Comparison of ENCODE assay signal across 12 cellular contexts in genomic region chr21:25903599-25903998, GRCh38.
DNase-seq lines count a peak whose midpoint lies in the region; ATAC-seq, FAIRE-seq and TF ChIP-seq lines count a peak whose summit lies in the region.
"Had no signal": no experiment of that assay in that cellular context is flagged by ENCODE, and none has a peak within 500 bp of the region (broad histone marks: within the 10 kb centered on the region; RNA-seq: fewer than 3 reads in every experiment).

No MANE protein-coding gene starts in this region.

- TF ChIP-seq CTCF in nephron progenitor cell (IDR thresholded peaks at IDR 0.05), result no peak

- DNase-seq in SIG-M5 treated with dmso at 0.1 percent for 504 hours (lab: John Stamatoyannopoulos, UW; ENCODE audit: unreplicated experiment), result peak; percentile 82
- DNase-seq in nephron progenitor cell, result no peak
- no peak for DNase-seq in stimulated activated CD4-positive, alpha-beta T cell treated with anti-CD3 and anti-CD28 coated beads, Interleukin-4, amount 100 ng/mL, for 24 hours
- no peak for DNase-seq in cerebellar nuclear complex (lab: John Stamatoyannopoulos, UW)
- no peak for DNase-seq in RCC 7860 (ENCODE audit: low spot score)
- no peak for DNase-seq in stimulated activated CD4-positive, alpha-beta T cell treated with anti-CD3 and anti-CD28 coated beads, Interleukin-4, amount 100 ng/mL, for 1 hour
- DNase-seq: DMS53, occipital lobe had no signal

- peak; percentile 80 for ATAC-seq in GM18867 (IDR thresholded peaks at IDR 0.05; ENCODE audit: unreplicated experiment)
- peak; percentile 68 for ATAC-seq in HG02981 (IDR thresholded peaks at IDR 0.05; ENCODE audit: unreplicated experiment)
- ATAC-seq: activated T-helper 17 cell treated with anti-CD3 and anti-CD28 coated beads, Interleukin-2, amount 50 U/mL, for 72 hours had no signal

- peaks cover 12% of the 10 kb centered on the region for H3K4me1 Mint-ChIP-seq in nephron progenitor cell
- H3K4me1 Mint-ChIP-seq: activated T-helper 17 cell treated with anti-CD3 and anti-CD28 coated beads, Interleukin-2, amount 50 U/mL, for 72 hours had no signal

- no peak for FAIRE-seq in RCC 7860 (lab: Jason Lieb, UNC)

- no peak overlapping the region for H3K4me3 Mint-ChIP-seq in nephron progenitor cell
- H3K4me3 Mint-ChIP-seq: activated T-helper 17 cell treated with anti-CD3 and anti-CD28 coated beads, Interleukin-2, amount 50 U/mL, for 72 hours; T-helper 1 cell treated with Interleukin-12 subunit alpha and Interleukin-12 subunit beta and Interleukin-4 antibody, amounts not matched to agents 30 μg/mL and 1 μg/mL, for 36 hours had no signal

- H3K27me3 Mint-ChIP-seq in nephron progenitor cell (ENCODE audit: low read depth, poor library complexity), result no peaks in the 10 kb centered on the region
- H3K27me3 Mint-ChIP-seq: activated T-helper 17 cell treated with anti-CD3 and anti-CD28 coated beads, Interleukin-2, amount 50 U/mL, for 72 hours had no signal

- H3K27ac Mint-ChIP-seq in nephron progenitor cell, result peak overlapping the region; percentile 45
- H3K27ac Mint-ChIP-seq: activated T-helper 17 cell treated with anti-CD3 and anti-CD28 coated beads, Interleukin-2, amount 50 U/mL, for 72 hours; T-helper 1 cell treated with Interleukin-12 subunit alpha and Interleukin-12 subunit beta and Interleukin-4 antibody, amounts not matched to agents 30 μg/mL and 1 μg/mL, for 36 hours had no signal

- H3K9me3 Mint-ChIP-seq in nephron progenitor cell, result no peaks in the 10 kb centered on the region
- H3K9me3 Mint-ChIP-seq: activated T-helper 17 cell treated with anti-CD3 and anti-CD28 coated beads, Interleukin-2, amount 50 U/mL, for 72 hours; T-helper 1 cell treated with Interleukin-12 subunit alpha and Interleukin-12 subunit beta and Interleukin-4 antibody, amounts not matched to agents 30 μg/mL and 1 μg/mL, for 36 hours had no signal

- H3K36me3 Mint-ChIP-seq in nephron progenitor cell (ENCODE audit: low read depth), result peaks cover 65% of the 10 kb centered on the region
